2 cellular contexts compared by ENCODE assay signal in genomic region chr7:2575046-2575732, GRCh38.
TF ChIP-seq lines count a peak whose summit lies in the region.

No MANE protein-coding gene starts in this region.

TF ChIP-seq in GM23338, 12 proteins besides CTCF, POLR2A, EP300 and RAD21:
- TF ChIP-seq ZNF331 (CRISPR knock-in tag; IDR thresholded peaks at IDR 0.05; ENCODE audit: low read depth) (no peak), EZH2phosphoT487 (IDR thresholded peaks at IDR 0.05; ENCODE audit: unreplicated experiment) (no peak), STAT1 (IDR thresholded peaks at IDR 0.05; ENCODE audit: unreplicated experiment) (no peak), EZH2 (IDR thresholded peaks at IDR 0.05; ENCODE audit: low read depth, unreplicated experiment) (no peak), ZNF462 (CRISPR knock-in tag; IDR thresholded peaks at IDR 0.05) (no peak), JUNB (IDR thresholded peaks at IDR 0.05; ENCODE audit: unreplicated experiment) (no peak), POLR2AphosphoS5 (IDR thresholded peaks at IDR 0.05; ENCODE audit: low read depth) (no peak), ZNF114 (CRISPR knock-in tag; IDR thresholded peaks at IDR 0.05) (no peak), ETS1 (IDR thresholded peaks at IDR 0.05) (no peak), REST (IDR thresholded peaks at IDR 0.05; ENCODE audit: unreplicated experiment) (no peak), NANOG (IDR thresholded peaks at IDR 0.05; ENCODE audit: borderline replicate concordance) (no peak), CREB1 (CRISPR knock-in tag; IDR thresholded peaks at IDR 0.05; ENCODE audit: low read depth) (no peak)

TF ChIP-seq in H1, 55 proteins besides CTCF, POLR2A, EP300 and RAD21:
- no peak for TF ChIP-seq TEAD4 (IDR thresholded peaks at IDR 0.05; ENCODE audit: low read depth, low read length)
- TF ChIP-seq SIN3A (conservative IDR thresholded peaks at IDR 0.05 in 1 of 2, IDR thresholded peaks at IDR 0.05 in 1 of 2; ENCODE audit: low read depth in 1 of 2, low read length in 2 of 2), result no peak
